Comparison of ENCODE assay signal across 8 cellular contexts in genomic region chr10:60732240-60733188, GRCh38. TPM values are rescaled to one million over a fixed set of nuclear protein-coding genes. Genes with fewer than 3 reads are reported as not detected.
DNase-seq lines count a peak whose midpoint lies in the region; TF ChIP-seq lines count a peak whose summit lies in the region.

No MANE protein-coding gene starts in this region.

- H3K79me2 ChIP-seq in GM23248 (ENCODE audit: insufficient read depth) = no peaks in the 10 kb centered on the region

- DNase-seq in GM23248 (peak; percentile 12), NCI-H345 treated with DMSO at 0.1 percent for 48 hours (lab: John Stamatoyannopoulos, UW; ENCODE audit: unreplicated experiment) (peak; percentile 34), ascending aorta (ENCODE audit: low spot score in 2 of 2) (no peak), kidney tubule cell (ENCODE audit: low spot score) (peak; percentile 41), SIG-M5 (lab: John Stamatoyannopoulos, UW) (no peak), OCI-M2 (lab: John Stamatoyannopoulos, UW; ENCODE audit: unreplicated experiment) (no peak)

- in situ Hi-C loops in GM23248 (cut with MboI) = no loop called here

- TF ChIP-seq CTCF in ascending aorta (IDR thresholded peaks at IDR 0.05) = no peak

- no peaks in the 10 kb centered on the region for H4K20me1 ChIP-seq in GM23248 (ENCODE audit: insufficient read depth)

- 28 to 35% methylated on average over 37 to 47 of the region's 47 CpGs for WGBS in GM23248 (ENCODE audit: low coverage in 1 of 2, low lambda C conversion rate in 2 of 2, missing lambda C conversion rate in 2 of 2), 2 experiments

- H3K9me3 ChIP-seq in GM23248 (ENCODE audit: low read depth) = no peaks in the 10 kb centered on the region
- no peaks in the 10 kb centered on the region for H3K9me3 ChIP-seq in ascending aorta

- H3K27me3 ChIP-seq in GM23248 (replicated peaks; ENCODE audit: insufficient read depth) (peaks cover 76% of the 10 kb centered on the region), ascending aorta (peaks cover 6% of the 10 kb centered on the region)

- H3F3A ChIP-seq in GM23248 (ENCODE audit: insufficient read depth) = no peaks in the 10 kb centered on the region

- no peak overlapping the region for H3K9ac ChIP-seq in GM23248

- no peak overlapping the region for H3K27ac Mint-ChIP-seq in stimulated activated naive CD8-positive, alpha-beta T cell treated with anti-CD3 and anti-CD28 coated beads, Interleukin-15, Interleukin-2, amounts not matched to agents 100 ng/mL and 50 ng/mL, for 24 hours

- H3K4me2 ChIP-seq in GM23248 (ENCODE audit: unreplicated experiment) = peak overlapping the region; percentile 32

- H3K27me3 Mint-ChIP-seq in stimulated activated naive CD8-positive, alpha-beta T cell treated with anti-CD3 and anti-CD28 coated beads, Interleukin-15, Interleukin-2, amounts not matched to agents 100 ng/mL and 50 ng/mL, for 24 hours = peaks cover 29% of the 10 kb centered on the region

- H3K27ac ChIP-seq in GM23248 (no peak overlapping the region), ascending aorta (peak overlapping the region in 1 of 2 donors; percentile 52)

- intact Hi-C loops in ascending aorta (cut with DNase I) = no loop called here

- H3K4me3 Mint-ChIP-seq in stimulated activated naive CD8-positive, alpha-beta T cell treated with anti-CD3 and anti-CD28 coated beads, Interleukin-15, Interleukin-2, amounts not matched to agents 100 ng/mL and 50 ng/mL, for 24 hours = peak overlapping the region; percentile 80

- H3K4me1 ChIP-seq in GM23248 (ENCODE audit: insufficient read depth) (no peaks in the 10 kb centered on the region), ascending aorta (peaks cover 2 to 5% of the 10 kb centered on the region in 2 donors)

- H3K36me3 ChIP-seq in GM23248 (ENCODE audit: low read depth) (no peaks in the 10 kb centered on the region), ascending aorta (no peaks in the 10 kb centered on the region)

- no peaks in the 10 kb centered on the region for H3K36me3 Mint-ChIP-seq in stimulated activated naive CD8-positive, alpha-beta T cell treated with anti-CD3 and anti-CD28 coated beads, Interleukin-15, Interleukin-2, amounts not matched to agents 100 ng/mL and 50 ng/mL, for 24 hours (ENCODE audit: low read depth)

- H2AFZ ChIP-seq in GM23248 = peak overlapping the region; percentile 52

- H3K9me2 ChIP-seq in GM23248 (ENCODE audit: insufficient read depth) = no peaks in the 10 kb centered on the region

- H3K9me3 Mint-ChIP-seq in stimulated activated naive CD8-positive, alpha-beta T cell treated with anti-CD3 and anti-CD28 coated beads, Interleukin-15, Interleukin-2, amounts not matched to agents 100 ng/mL and 50 ng/mL, for 24 hours = no peaks in the 10 kb centered on the region

- H3K4me3 ChIP-seq in GM08714 (ENCODE audit: low read length) (peak overlapping the region; percentile 63), GM23248 (peak overlapping the region; percentile 58), ascending aorta (peak overlapping the region; percentile 57 to 84)

- peaks cover 23% of the 10 kb centered on the region for H3K4me1 Mint-ChIP-seq in stimulated activated naive CD8-positive, alpha-beta T cell treated with anti-CD3 and anti-CD28 coated beads, Interleukin-15, Interleukin-2, amounts not matched to agents 100 ng/mL and 50 ng/mL, for 24 hours (ENCODE audit: low read depth)

RNA-seq across cellular contexts. Expression of gene CDK1, which starts 45.8 kb away (rescaled TPM):
- 33.5 and 40.5 TPM in 2 replicates for total RNA-seq in GM23248 (2014; rRNA removed; shearing (Covaris generic))
- polyA plus RNA-seq in GM23248 (2016; fragmentation: Nextera tagmentation; extraction: Ambion mirVana) = 38.4 and 43.2 TPM in 2 replicates
- total RNA-seq in ascending aorta = not detected

Comparison
In these comparisons a context has a peak if more than half of its experiments do, and no peak if none do; other contexts are left out.
1. DNase-seq: peak in GM23248 (single experiment), NCI-H345 treated with DMSO at 0.1 percent for 48 hours (single experiment) and kidney tubule cell (single experiment); none in ascending aorta (0 of 2), SIG-M5 (single experiment) and OCI-M2 (single experiment).
2. RNA of gene CDK1, which starts 45.8 kb away (total RNA-seq): 33.5 to 40.5 TPM in GM23248; not detected in ascending aorta (single experiment); every median in the first group is over 10 times any median in the second.
3. Peak in every context shown above with its lines, with median percentiles within 50 percentile points of each other: H3K4me3 ChIP-seq.